Comparison of ENCODE assay signal across 8 cellular contexts in genomic region chr18:25921677-25922421, GRCh38.
DNase-seq lines count a peak whose midpoint lies in the region; ATAC-seq and TF ChIP-seq lines count a peak whose summit lies in the region.

No MANE protein-coding gene starts in this region.

- H3K4me3 ChIP-seq in GM12865 (ENCODE audit: low read depth, low read length) = no peak overlapping the region

- peak; percentile 82 for TF ChIP-seq CTCF in GM12865 (IDR thresholded peaks at IDR 0.05; ENCODE audit: insufficient read depth, low read depth, low read length, missing control alignments)

- peak; percentile 94 for ATAC-seq in HG02885 (IDR thresholded peaks at IDR 0.05; ENCODE audit: poor library complexity, unreplicated experiment)

- DNase-seq in A172 (ENCODE audit: low spot score) = peak; percentile 52
- peak; percentile 87 for DNase-seq in GM12865 (ENCODE audit: low read depth)
- peak; percentile 69 for DNase-seq in NCI-H69 (lab: John Stamatoyannopoulos, UW)
- DNase-seq in activated T-cell treated with anti-CD3 and anti-CD28 coated beads for 1 hour (ENCODE audit: low read depth) = peak; percentile 2
- peak; percentile 37 for DNase-seq in glomerular visceral epithelial cell (ENCODE audit: extremely low spot score)
- DNase-seq in stimulated activated CD8-positive, alpha-beta memory T cell treated with anti-CD3 and anti-CD28 coated beads, Interleukin-15, amount 100 ng/mL, for 1 hour (ENCODE audit: low read depth) = peak; percentile 4
- no peak for DNase-seq in medulla oblongata (ENCODE audit: extremely low spot score)
